Comparison of ENCODE assay signal across 9 cellular contexts in the genomic region with DNA sequence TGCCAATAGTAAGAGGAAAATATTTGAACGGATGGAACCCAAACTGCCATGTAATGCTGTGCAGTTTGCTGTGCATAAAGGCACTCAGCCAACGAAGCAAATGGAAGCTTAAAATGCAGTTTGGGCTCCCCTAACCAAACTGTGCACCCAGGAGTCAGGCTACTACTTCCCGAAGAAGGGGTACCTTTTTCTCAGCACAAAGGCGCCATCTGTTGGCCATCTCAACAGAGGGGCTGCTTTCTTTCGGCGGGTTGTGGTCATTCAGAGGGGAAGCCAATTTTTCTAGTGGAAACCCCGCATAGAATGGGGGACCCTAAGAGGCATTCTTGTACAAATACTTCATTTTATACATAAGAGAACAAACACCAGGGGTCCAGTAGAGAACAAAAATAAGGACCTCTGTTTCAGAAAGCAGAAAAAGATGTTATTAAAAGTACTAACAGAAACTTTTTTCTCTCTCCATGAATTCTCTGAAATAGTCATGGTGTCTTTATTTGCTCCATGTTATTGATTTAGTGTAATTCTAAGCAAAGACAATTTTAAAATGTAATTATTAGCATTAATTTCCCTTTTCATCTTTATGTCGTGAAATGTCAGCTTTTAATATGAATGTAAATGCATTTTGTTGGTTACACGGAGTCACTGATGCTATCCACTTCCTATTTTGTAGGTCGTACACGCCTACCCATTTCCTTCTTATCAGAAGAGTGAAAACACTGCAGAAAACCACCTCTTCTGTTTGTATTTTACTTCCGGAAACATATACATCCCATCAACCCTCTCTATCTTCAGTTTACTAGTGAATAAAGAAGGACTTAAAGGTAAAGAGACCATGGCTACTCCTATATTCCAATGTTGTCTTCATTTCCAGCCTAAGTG.
DNase-seq lines count a peak whose midpoint lies in the region; ATAC-seq, FAIRE-seq and TF ChIP-seq lines count a peak whose summit lies in the region.
"Had no signal": no experiment of that assay in that cellular context is flagged by ENCODE, and none has a peak within 500 bp of the region (broad histone marks: within the 10 kb centered on the region; RNA-seq: fewer than 3 reads in every experiment).

No MANE protein-coding gene starts in this region.

- H3K4me3 ChIP-seq in AG04450 (ENCODE audit: low read depth, low read length), result no peak overlapping the region
- H3K4me3 ChIP-seq in GM12875 (ENCODE audit: low read depth, low read length), result no peak overlapping the region
- H3K4me3 ChIP-seq in K562, result no peak overlapping the region
- no peak overlapping the region for H3K4me3 ChIP-seq in kidney epithelial cell (ENCODE audit: low read depth, low read length)
- H3K4me3 ChIP-seq: thoracic aorta had no signal

- no peaks in the 10 kb centered on the region for H3K36me3 Mint-ChIP-seq in type B pancreatic cell

- TF ChIP-seq EP300 in K562 (IDR thresholded peaks at IDR 0.05; ENCODE audit: low read length), result no peak

- no peaks in the 10 kb centered on the region for H3K27me3 ChIP-seq in AG04450 (ENCODE audit: control insufficient read depth, insufficient read depth, low read length)
- no peaks in the 10 kb centered on the region for H3K27me3 ChIP-seq in K562 (ENCODE audit: control insufficient read depth in 2 of 2, insufficient read depth in 2 of 2, low read length in 2 of 2)
- no peaks in the 10 kb centered on the region for H3K27me3 ChIP-seq in kidney epithelial cell (ENCODE audit: control insufficient read depth, insufficient read depth, low read length)

- no TSS peak for BruUV-seq in K562 (replicated peaks; lab: Mats Ljungman, UMichigan)

- no peak for TF ChIP-seq POLR2A in K562 (conservative IDR thresholded peaks at IDR 0.05)

- H3K9me1 ChIP-seq in K562 (ENCODE audit: control insufficient read depth, insufficient read depth, low read length), result no peaks in the 10 kb centered on the region

- TF ChIP-seq CTCF in AG04450 (IDR thresholded peaks at IDR 0.05; ENCODE audit: low read depth, low read length), result peak; percentile 49
- 0 out of 2 replicates have a peak, but pooled peaks have one; percentile 19 for TF ChIP-seq CTCF in GM12875 (IDR thresholded peaks at IDR 0.05; ENCODE audit: borderline replicate concordance, insufficient read depth, low read depth, low read length)
- peak; percentile 28 to 40 (median 29); a peak in 3 of 6 replicates for TF ChIP-seq CTCF in K562 (IDR thresholded peaks at IDR 0.05 in 2 of 3, conservative IDR thresholded peaks at IDR 0.05 in 1 of 3; ENCODE audit: insufficient read depth in 2 of 3, low read depth in 1 of 3, low read length in 3 of 3)
- TF ChIP-seq CTCF in kidney epithelial cell (IDR thresholded peaks at IDR 0.05; ENCODE audit: insufficient read depth, low read length, poor library complexity, severe bottlenecking), result peak; percentile 80
- peak; percentile 79 for TF ChIP-seq CTCF in type B pancreatic cell (conservative IDR thresholded peaks at IDR 0.05)

- H3K36me3 ChIP-seq in K562 (ENCODE audit: control insufficient read depth, insufficient read depth, low read length) (no peaks in the 10 kb centered on the region), kidney epithelial cell (ENCODE audit: control insufficient read depth, insufficient read depth, low read length) (no peaks in the 10 kb centered on the region)
- H3K36me3 ChIP-seq: thoracic aorta had no signal

- no peak overlapping the region for H3K27ac Mint-ChIP-seq in type B pancreatic cell

- in situ Hi-C loops in K562 (cut with MboI), result no loop called here

- H3K4me1 ChIP-seq in K562 (replicated peaks in 1 of 2; ENCODE audit: control insufficient read depth in 2 of 2, insufficient read depth in 2 of 2, low read length in 2 of 2), result no peaks in the 10 kb centered on the region

- no peak overlapping the region for H3K4me2 ChIP-seq in K562 (ENCODE audit: insufficient read depth, low read length)

- peak; percentile 21 to 56; a peak in 2 of 4 replicates for TF ChIP-seq RAD21 in K562 (CRISPR knock-in tag; conservative IDR thresholded peaks at IDR 0.05 in 1 of 2, IDR thresholded peaks at IDR 0.05 in 1 of 2)

- H4K20me1 ChIP-seq in K562 (replicated peaks; ENCODE audit: control insufficient read depth, insufficient read depth, low read length), result no peaks in the 10 kb centered on the region

- intact Hi-C loops in K562 (cut with micrococcal nuclease), result loop anchor here (2.0 kb wide), 1 partner anchor 1096 kb away; no protein-coding TSS in a partner anchor

- no peaks in the 10 kb centered on the region for H3K9me3 Mint-ChIP-seq in type B pancreatic cell

- no peaks in the 10 kb centered on the region for H3K79me2 ChIP-seq in K562 (ENCODE audit: control insufficient read depth, insufficient read depth, low read length)

- WGBS in K562 (ENCODE audit: insufficient coverage, low coverage, missing lambda C conversion rate), result 4% methylated on average over 12 of the region's 12 CpGs

- no peak overlapping the region for H2AFZ ChIP-seq in K562 (ENCODE audit: low read depth, low read length)

- peaks cover 4% of the 10 kb centered on the region for H3K27me3 Mint-ChIP-seq in type B pancreatic cell

- no peak for ATAC-seq in K562
- no peak for ATAC-seq in HG02870 (IDR thresholded peaks at IDR 0.05; ENCODE audit: unreplicated experiment)
- no peak for ATAC-seq in GM19351 (IDR thresholded peaks at IDR 0.05; ENCODE audit: unreplicated experiment)

- H3K9me3 ChIP-seq in AG04450 (ENCODE audit: control insufficient read depth, insufficient read depth, low read length), result no peaks in the 10 kb centered on the region
- H3K9me3 ChIP-seq in K562 (replicated peaks; ENCODE audit: control insufficient read depth, insufficient read depth, low read depth, low read length), result no peaks in the 10 kb centered on the region
- H3K9me3 ChIP-seq: thoracic aorta had no signal

- H3K9ac ChIP-seq in K562 (ENCODE audit: insufficient read depth in 1 of 2, low read depth in 2 of 2, low read length in 2 of 2), result no peak overlapping the region

- no peak for FAIRE-seq in K562 (lab: Jason Lieb, UNC)

- DNase-seq in AG04450 (ENCODE audit: low read depth, low spot score) (no peak), NCI-H446 treated with DMSO at 0.1 percent for 48 hours (lab: John Stamatoyannopoulos, UW) (peak; percentile 62), K562 (ENCODE audit: extremely low read depth in 1 of 4, low spot score in 3 of 4) (peak in 3 of 4 experiments; percentile 9 to 43 (median 14)), kidney epithelial cell (ENCODE audit: low read depth) (no peak), type B pancreatic cell (ENCODE audit: extremely low spot score, unreplicated experiment) (no peak)

- H3K4me1 Mint-ChIP-seq in type B pancreatic cell (ENCODE audit: unreplicated experiment), result peaks cover 5% of the 10 kb centered on the region

- POLR2A ChIA-PET in AG04450 (lab: Yijun Ruan, JAX), result no interaction called here
- POLR2A ChIA-PET in K562 (lab: Yijun Ruan, JAX), result no interaction called here

- H3K27ac ChIP-seq in AG04450 (ENCODE audit: low read depth, low read length) (no peak overlapping the region), K562 (ENCODE audit: extremely low read depth, low read depth, low read length) (no peak overlapping the region)
- H3K27ac ChIP-seq: thoracic aorta had no signal

- no peak overlapping the region for H3K4me3 Mint-ChIP-seq in type B pancreatic cell

- CTCF ChIA-PET in AG04450 (lab: Charles Lee), result interaction anchor here (0.6 to 1.8 kb wide), 4 partner anchors 71 to 1097 kb away, joined by 3 to 12 read pairs (median 4); no protein-coding TSS in a partner anchor
- CTCF ChIA-PET in K562 (lab: Yijun Ruan, JAX; ENCODE audit: low intra/inter-chr PET ratio), result interaction anchor here (0.6 kb wide), 1 partner anchor 1053 kb away, joined by 3 read pairs; no protein-coding TSS in a partner anchor

TF ChIP-seq in K562, 482 proteins besides CTCF, POLR2A, EP300 and RAD21:
- TF ChIP-seq ZFP91 (CRISPR knock-in tag; IDR thresholded peaks at IDR 0.05) (no peak), NONO (IDR thresholded peaks at IDR 0.05; ENCODE audit: low read depth in 2 of 2, low read length in 1 of 2) (no peak), HDAC3 (IDR thresholded peaks at IDR 0.05; ENCODE audit: borderline replicate concordance, partially characterized antibody) (no peak), CBX1 (IDR thresholded peaks at IDR 0.05; ENCODE audit: low read depth) (no peak)
- TF ChIP-seq, protein P1, sequence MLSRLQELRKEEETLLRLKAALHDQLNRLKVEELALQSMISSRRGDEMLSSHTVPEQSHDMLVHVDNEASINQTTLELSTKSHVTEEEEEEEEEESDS (CRISPR knock-in tag; IDR thresholded peaks at IDR 0.05), result no peak

Comparison
In these comparisons a context has a peak if more than half of its experiments do, and no peak if none do; other contexts are left out.
1. DNase-seq: peak in NCI-H446 treated with DMSO at 0.1 percent for 48 hours (single experiment) and K562 (3 of 4); none in AG04450 (single experiment), kidney epithelial cell (single experiment) and type B pancreatic cell (single experiment).
2. CTCF ChIP-seq: peak in every context shown above with its lines; median percentile 80 in kidney epithelial cell; 79 in type B pancreatic cell; 49 in AG04450; 29 in K562; 19 in GM12875.